11 cellular contexts compared by ENCODE assay signal in the genomic region with DNA sequence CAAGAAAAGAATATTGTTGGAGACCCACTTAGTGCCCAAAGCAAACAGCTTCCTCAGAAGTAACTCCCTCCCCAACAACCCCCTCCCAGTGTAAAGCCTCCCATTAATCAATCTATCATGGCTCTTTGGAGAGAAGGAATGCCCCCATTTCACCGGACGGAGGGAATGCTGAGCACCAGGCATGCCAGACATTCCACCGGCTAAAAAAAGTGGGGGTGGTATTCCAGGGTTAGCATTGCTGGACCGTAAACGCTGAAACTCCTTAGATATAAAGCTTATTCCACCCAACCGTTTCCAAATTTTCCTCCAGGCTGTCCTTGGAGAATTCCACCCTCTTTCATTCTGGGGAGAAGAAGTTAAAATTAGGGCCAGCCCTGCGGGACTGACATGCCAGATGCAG. TPM values are rescaled to one million over a fixed set of nuclear protein-coding genes. Genes with fewer than 3 reads are reported as not detected.
DNase-seq lines count a peak whose midpoint lies in the region; ATAC-seq and TF ChIP-seq lines count a peak whose summit lies in the region.
"Had no signal": no experiment of that assay in that cellular context is flagged by ENCODE, and none has a peak within 500 bp of the region (broad histone marks: within the 10 kb centered on the region; RNA-seq: fewer than 3 reads in every experiment).

No MANE protein-coding gene starts in this region.

- peaks cover 11% of the 10 kb centered on the region; the same call in 1 of the 2 replicates for H3K27me3 ChIP-seq in H7 (ENCODE audit: control insufficient read depth, insufficient read depth, low read length)
- H3K27me3 ChIP-seq in skeletal muscle satellite cell (ENCODE audit: control insufficient read depth, insufficient read depth, low read length), result no peaks in the 10 kb centered on the region
- H3K27me3 ChIP-seq: MG63 had no signal

- H3K36me3 Mint-ChIP-seq in naive thymus-derived CD8-positive, alpha-beta T cell, result no peaks in the 10 kb centered on the region
- H3K36me3 Mint-ChIP-seq: activated naive CD8-positive, alpha-beta T cell had no signal

- no peak for TF ChIP-seq CTCF in coronary artery (IDR thresholded peaks at IDR 0.05)

- H3K27ac ChIP-seq in coronary artery, result peak overlapping the region; percentile 68 to 88

- POLR2A ChIA-PET in naive thymus-derived CD8-positive, alpha-beta T cell (lab: Charles Lee), result no interaction called here

- ATAC-seq in HG02588 (IDR thresholded peaks at IDR 0.05; ENCODE audit: unreplicated experiment) (no peak), GM21360 (IDR thresholded peaks at IDR 0.05; ENCODE audit: unreplicated experiment) (no peak)
- ATAC-seq in naive thymus-derived CD8-positive, alpha-beta T cell, result no peak

- H3K9me3 ChIP-seq in skeletal muscle satellite cell (replicated peaks; ENCODE audit: low read length), result no peaks in the 10 kb centered on the region
- H3K9me3 ChIP-seq: MG63 had no signal

- DNase-seq in H7 (peak; percentile 71), coronary artery (ENCODE audit: low spot score) (no peak), left kidney (ENCODE audit: low read depth, low spot score) (peak; percentile 76)
- no peak for DNase-seq in naive thymus-derived CD8-positive, alpha-beta T cell
- DNase-seq in NK-92 treated with Interleukin-12 subunit alpha and Interleukin-12 subunit beta, amount 100 ng/mL, for 24 hours (lab: John Stamatoyannopoulos, UW), result no peak
- DNase-seq: DMS79 had no signal

- peak overlapping the region; percentile 74 for H3K9ac ChIP-seq in skeletal muscle satellite cell (ENCODE audit: low read depth, low read length)

- no peaks in the 10 kb centered on the region for H3K36me3 ChIP-seq in H7 (replicated peaks; ENCODE audit: control insufficient read depth, insufficient read depth, low read length)
- H3K36me3 ChIP-seq in skeletal muscle satellite cell (ENCODE audit: insufficient read depth, low read length), result no peaks in the 10 kb centered on the region
- H3K36me3 ChIP-seq: MG63 had no signal

- no peak overlapping the region for H3K27ac Mint-ChIP-seq in naive thymus-derived CD8-positive, alpha-beta T cell
- H3K27ac Mint-ChIP-seq: activated naive CD8-positive, alpha-beta T cell had no signal

- H3K27me3 Mint-ChIP-seq in naive thymus-derived CD8-positive, alpha-beta T cell, result peaks cover 39 to 86% (median 49%) of the 10 kb centered on the region in 5 donors

- H3K4me1 Mint-ChIP-seq in naive thymus-derived CD8-positive, alpha-beta T cell, result peaks cover 8 to 15% (median 12%) of the 10 kb centered on the region in 4 donors

- H3K4me3 Mint-ChIP-seq in naive thymus-derived CD8-positive, alpha-beta T cell, result peak overlapping the region in 1 of 10 donors; percentile 64

- peaks cover 0 to 4% (median under 1%) of the 10 kb centered on the region in 9 donors for H3K9me3 Mint-ChIP-seq in naive thymus-derived CD8-positive, alpha-beta T cell

- H3K4me3 ChIP-seq in H7 (ENCODE audit: insufficient read depth, low read depth, low read length), result peak overlapping the region; percentile 58
- H3K4me3 ChIP-seq in coronary artery, result peak overlapping the region; percentile 89
- peak overlapping the region; percentile 82 for H3K4me3 ChIP-seq in skeletal muscle satellite cell (ENCODE audit: low read length)

- peak overlapping the region; percentile 96 for H3K4me2 ChIP-seq in skeletal muscle satellite cell (ENCODE audit: low read length)

- H3K4me1 ChIP-seq in skeletal muscle satellite cell (ENCODE audit: control insufficient read depth, insufficient read depth, low read length), result peaks cover 31% of the 10 kb centered on the region

RNA-seq across cellular contexts. Expression of a gene that starts 0.4 kb away (rescaled TPM):
- 2.0 and 5.4 TPM in 2 replicates for total RNA-seq in H7 (2014; rRNA removed; shearing (Covaris generic))
- total RNA-seq in skeletal muscle satellite cell (2012; rRNA removed), result 1.0 and 9.2 TPM in 2 replicates
- not detected for total RNA-seq in naive thymus-derived CD8-positive, alpha-beta T cell
- polyA plus RNA-seq in naive thymus-derived CD8-positive, alpha-beta T cell, result under 1 TPM in 1 of 3 donors, not detected in 2; 0.19 TPM

Comparison
In these comparisons a context has a peak if more than half of its experiments do, and no peak if none do; other contexts are left out.
1. DNase-seq: peak in H7 (single experiment) and left kidney (single experiment); none in coronary artery (single experiment), naive thymus-derived CD8-positive, alpha-beta T cell (0 of 10) and NK-92 treated with Interleukin-12 subunit alpha and Interleukin-12 subunit beta, amount 100 ng/mL, for 24 hours (single experiment).
2. Peak in every context shown above with its lines, with median percentiles within 50 percentile points of each other: H3K4me3 ChIP-seq.